In the genomic region with DNA sequence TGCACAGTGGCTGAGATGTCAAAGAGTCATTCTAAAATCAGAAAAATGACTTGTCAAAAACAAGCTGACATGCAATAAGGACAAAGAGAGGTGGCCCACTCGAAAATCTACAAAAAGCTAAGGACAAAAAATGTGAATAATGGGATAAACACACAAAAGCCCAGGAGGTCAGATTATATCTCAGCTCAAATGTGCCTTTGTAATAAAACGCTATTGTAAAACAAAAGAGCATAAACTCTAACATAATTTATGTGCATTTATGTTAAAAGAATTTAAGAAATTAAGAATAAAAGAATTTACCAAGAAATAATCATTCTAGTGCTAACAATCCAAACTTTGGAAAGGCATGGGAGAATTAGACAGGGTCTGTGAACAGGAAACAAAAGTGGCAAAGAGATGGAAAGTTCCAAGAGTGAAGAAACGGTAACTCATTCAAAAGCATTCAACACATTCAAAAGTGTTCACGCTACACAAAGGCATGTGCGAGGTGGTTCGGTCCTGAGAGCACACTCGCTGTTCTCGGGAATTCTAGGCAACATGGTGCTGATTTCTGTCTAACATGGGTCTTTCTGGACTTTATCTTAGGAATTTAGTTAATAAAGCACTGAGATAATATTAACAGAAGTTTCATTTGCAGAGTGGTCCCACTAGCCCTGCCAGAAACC, we compare ENCODE assay signal across 1 cellular context.
TF ChIP-seq lines count a peak whose summit lies in the region.

No MANE protein-coding gene starts in this region.

TF ChIP-seq in H1, 55 proteins besides CTCF, POLR2A, EP300 and RAD21 (continued from another document):
- no peak for TF ChIP-seq CEBPB (IDR thresholded peaks at IDR 0.05; ENCODE audit: low read depth, low read length)
- no peak for TF ChIP-seq SRF (IDR thresholded peaks at IDR 0.05; ENCODE audit: low read depth, low read length)
- TF ChIP-seq TBP (IDR thresholded peaks at IDR 0.05; ENCODE audit: low read depth, low read length): no peak
- TF ChIP-seq GABPA (IDR thresholded peaks at IDR 0.05; ENCODE audit: borderline replicate concordance, insufficient read depth, low read length): no peak
- no peak for TF ChIP-seq SP4 (IDR thresholded peaks at IDR 0.05; ENCODE audit: low read length)
- TF ChIP-seq FOSL1 (IDR thresholded peaks at IDR 0.05; ENCODE audit: insufficient read depth, low read depth, low read length): no peak
- TF ChIP-seq NRF1 (IDR thresholded peaks at IDR 0.05; ENCODE audit: low read depth, low read length): no peak
- TF ChIP-seq, protein P1, sequence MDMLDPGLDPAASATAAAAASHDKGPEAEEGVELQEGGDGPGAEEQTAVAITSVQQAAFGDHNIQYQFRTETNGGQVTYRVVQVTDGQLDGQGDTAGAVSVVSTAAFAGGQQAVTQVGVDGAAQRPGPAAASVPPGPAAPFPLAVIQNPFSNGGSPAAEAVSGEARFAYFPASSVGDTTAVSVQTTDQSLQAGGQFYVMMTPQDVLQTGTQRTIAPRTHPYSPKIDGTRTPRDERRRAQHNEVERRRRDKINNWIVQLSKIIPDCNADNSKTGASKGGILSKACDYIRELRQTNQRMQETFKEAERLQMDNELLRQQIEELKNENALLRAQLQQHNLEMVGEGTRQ (IDR thresholded peaks at IDR 0.05; ENCODE audit: low read length): no peak
- TF ChIP-seq MAFK (IDR thresholded peaks at IDR 0.05; ENCODE audit: low read depth, low read length): no peak
- no peak for TF ChIP-seq PHF8 (conservative IDR thresholded peaks at IDR 0.05; ENCODE audit: low read depth, low read length)
